25 cellular contexts compared by ENCODE assay signal in genomic region chr5:78577992-78578391, GRCh38.
DNase-seq lines count a peak whose midpoint lies in the region; ATAC-seq and TF ChIP-seq lines count a peak whose summit lies in the region.
"Had no signal": no experiment of that assay in that cellular context is flagged by ENCODE, and none has a peak within 500 bp of the region (broad histone marks: within the 10 kb centered on the region; RNA-seq: fewer than 3 reads in every experiment).

No MANE protein-coding gene starts in this region.

- peaks cover 0 to 2% of the 10 kb centered on the region in 2 donors for H3K9me3 Mint-ChIP-seq in effector memory CD8-positive, alpha-beta T cell
- H3K9me3 Mint-ChIP-seq: activated CD4-positive, alpha-beta T cell treated with anti-CD3 and anti-CD28 coated beads, Interleukin-2, amount 10 ng/mL, durations not matched to agents 24 days and 14 days had no signal

- H3K27ac Mint-ChIP-seq in effector memory CD8-positive, alpha-beta T cell = no peak overlapping the region
- H3K27ac Mint-ChIP-seq: activated CD4-positive, alpha-beta T cell treated with anti-CD3 and anti-CD28 coated beads, Interleukin-2, amount 10 ng/mL, durations not matched to agents 24 days and 14 days; CD4-positive, CD25-positive, alpha-beta regulatory T cell had no signal

- TF ChIP-seq CTCF in fibroblast of the aortic adventitia (IDR thresholded peaks at IDR 0.05; ENCODE audit: insufficient read depth, low read length) = no peak
- TF ChIP-seq CTCF in psoas muscle (IDR thresholded peaks at IDR 0.05) = no peak
- no peak for TF ChIP-seq CTCF in tibial nerve (IDR thresholded peaks at IDR 0.05)

- ATAC-seq in psoas muscle = no peak
- no peak for ATAC-seq in effector memory CD8-positive, alpha-beta T cell (replicated peaks)
- ATAC-seq in GM18909 (IDR thresholded peaks at IDR 0.05; ENCODE audit: poor library complexity, unreplicated experiment) = no peak
- ATAC-seq: activated T-cell treated with anti-CD3 and anti-CD28 coated beads, Interleukin-2, amount 50 U/mL, for 4 hours; HepG2; left colon had no signal

- H3K36me3 Mint-ChIP-seq in effector memory CD8-positive, alpha-beta T cell (ENCODE audit: insufficient read depth) = no peaks in the 10 kb centered on the region
- H3K36me3 Mint-ChIP-seq: CD4-positive, CD25-positive, alpha-beta regulatory T cell had no signal

- intact Hi-C loops in psoas muscle (cut with DNase I) = no loop called here

- no peak overlapping the region for H3K9ac ChIP-seq in adipocyte (ENCODE audit: low read length)

- H3K4me3 Mint-ChIP-seq in effector memory CD8-positive, alpha-beta T cell = no peak overlapping the region
- H3K4me3 Mint-ChIP-seq: activated CD4-positive, alpha-beta T cell treated with anti-CD3 and anti-CD28 coated beads, Interleukin-2, amount 10 ng/mL, durations not matched to agents 24 days and 14 days; activated T-cell treated with anti-CD3 and anti-CD28 coated beads, Interleukin-2, amount 50 U/mL, for 4 hours; CD4-positive, CD25-positive, alpha-beta regulatory T cell had no signal

- H3K4me1 ChIP-seq in adipocyte (ENCODE audit: control insufficient read depth, insufficient read depth, low read length) (peaks cover 53% of the 10 kb centered on the region), psoas muscle (peaks cover 29% of the 10 kb centered on the region), tibial nerve (peaks cover 0 to 49% (median 21%) of the 10 kb centered on the region in 4 donors)

- H3K9me3 ChIP-seq in adipocyte (ENCODE audit: control insufficient read depth, low read length) (no peaks in the 10 kb centered on the region), psoas muscle (no peaks in the 10 kb centered on the region), tibial nerve (no peaks in the 10 kb centered on the region)
- H3K9me3 ChIP-seq: suprapubic skin had no signal

- H3K4me3 ChIP-seq in adipocyte (ENCODE audit: low read length) (peak overlapping the region; percentile 48), fibroblast of the aortic adventitia (ENCODE audit: low read depth, low read length) (no peak overlapping the region), psoas muscle (no peak overlapping the region), tibial nerve (no peak overlapping the region)
- H3K4me3 ChIP-seq: SK-N-MC, suprapubic skin had no signal

- TF ChIP-seq EP300 in tibial nerve (IDR thresholded peaks at IDR 0.05) = no peak

- no peak for TF ChIP-seq POLR2A in tibial nerve (IDR thresholded peaks at IDR 0.05)

- H3K4me1 Mint-ChIP-seq in effector memory CD8-positive, alpha-beta T cell (ENCODE audit: low read depth in 2 of 2) = no peaks in the 10 kb centered on the region
- H3K4me1 Mint-ChIP-seq: activated CD4-positive, alpha-beta T cell treated with anti-CD3 and anti-CD28 coated beads, Interleukin-2, amount 10 ng/mL, durations not matched to agents 24 days and 14 days; CD4-positive, CD25-positive, alpha-beta regulatory T cell had no signal

- H3K27me3 ChIP-seq in adipocyte (replicated peaks; ENCODE audit: control insufficient read depth, insufficient read depth, low read length) (no peaks in the 10 kb centered on the region), psoas muscle (ENCODE audit: insufficient read depth in 3 of 3, low read length in 2 of 3) (no peaks in the 10 kb centered on the region), tibial nerve (no peaks in the 10 kb centered on the region)
- H3K27me3 ChIP-seq: suprapubic skin had no signal

- H3K27me3 Mint-ChIP-seq in effector memory CD8-positive, alpha-beta T cell = peaks cover 0 to 3% of the 10 kb centered on the region in 2 donors

- H3K27ac ChIP-seq in psoas muscle (peak overlapping the region; percentile 57), tibial nerve (peak overlapping the region in 3 of 4 donors; percentile 20 to 68 (median 56))
- H3K27ac ChIP-seq: SK-N-MC, VCaP had no signal

- H3K36me3 ChIP-seq in adipocyte (ENCODE audit: control insufficient read depth, insufficient read depth, low read length, severe bottlenecking) = no peaks in the 10 kb centered on the region
- H3K36me3 ChIP-seq in psoas muscle (ENCODE audit: insufficient read depth in 1 of 2, low read depth in 1 of 2) = no peaks in the 10 kb centered on the region
- H3K36me3 ChIP-seq in tibial nerve = no peaks in the 10 kb centered on the region
- H3K36me3 ChIP-seq: suprapubic skin had no signal

- DNase-seq in adipocyte (ENCODE audit: low read depth) (no peak), fibroblast of the aortic adventitia (ENCODE audit: low read depth) (peak; percentile 36), psoas muscle (no peak), tibial nerve (ENCODE audit: low spot score in 2 of 2) (no peak)
- DNase-seq in activated effector memory CD4-positive, alpha-beta T cell treated with Interleukin-2 at 50 U/mL for 16 hours = no peak
- no peak for DNase-seq in effector memory CD8-positive, alpha-beta T cell
- DNase-seq: activated CD4-positive, alpha-beta T cell treated with anti-CD3 and anti-CD28 coated beads, Interleukin-2, amount 10 ng/mL, durations not matched to agents 24 days and 14 days; activated naive CD4-positive, alpha-beta T cell treated with Interleukin-2 at 50 U/mL for 16 hours; activated T-cell treated with anti-CD3 and anti-CD28 coated beads, Interleukin-2, amount 50 U/mL, for 4 hours; amygdala; caudate nucleus; CD4-positive, CD25-positive, alpha-beta regulatory T cell; left colon; midbrain; NCI-H1092; NCI-H187; NCI-H226; NCI-H774; RPMI8226; stimulated activated CD8-positive, alpha-beta memory T cell treated with anti-CD3 and anti-CD28 coated beads, Interleukin-4, amount 100 ng/mL, for 48 hours had no signal
